In genomic region chr10:77556990-77557601, GRCh38 we compare ENCODE assay signal across 25 cellular contexts.
DNase-seq lines count a peak whose midpoint lies in the region; ATAC-seq, FAIRE-seq and TF ChIP-seq lines count a peak whose summit lies in the region.
"Had no signal": no experiment of that assay in that cellular context is flagged by ENCODE, and none has a peak within 500 bp of the region (broad histone marks: within the 10 kb centered on the region; RNA-seq: fewer than 3 reads in every experiment).

No MANE protein-coding gene starts in this region.

- no TSS peak for BruUV-seq in HepG2 (replicated peaks; lab: Mats Ljungman, UMichigan)

- H4K20me1 ChIP-seq in HepG2 (ENCODE audit: insufficient read depth, low read length) = no peaks in the 10 kb centered on the region

- H3K9me3 ChIP-seq in right lobe of liver (no peaks in the 10 kb centered on the region), HepG2 (ENCODE audit: low read length) (no peaks in the 10 kb centered on the region), breast epithelium (no peaks in the 10 kb centered on the region)
- H3K9me3 ChIP-seq: adrenal gland, MG63, upper lobe of right lung had no signal

- H3K4me1 ChIP-seq in right lobe of liver (peaks cover 0 to 63% (median 16%) of the 10 kb centered on the region in 4 donors), HepG2 (ENCODE audit: insufficient read depth, low read length) (no peaks in the 10 kb centered on the region), rectal smooth muscle tissue (ENCODE audit: control insufficient read depth, insufficient read depth, low read length) (peaks cover 21% of the 10 kb centered on the region), breast epithelium (no peaks in the 10 kb centered on the region)

- no peak for DNase-seq in right lobe of liver
- no peak for DNase-seq in HepG2 (ENCODE audit: low spot score)
- no peak for DNase-seq in bronchial epithelial cell (ENCODE audit: low read depth)
- DNase-seq in breast epithelium (ENCODE audit: low spot score in 2 of 2) = no peak
- DNase-seq in GF-D8 (lab: John Stamatoyannopoulos, UW) = no peak
- DNase-seq: ACHN; activated CD4-positive, alpha-beta T cell treated with anti-CD3 and anti-CD28 coated beads for 48 hours; activated naive CD4-positive, alpha-beta T cell treated with Interleukin-2 at 50 U/mL for 16 hours; activated T-cell treated with anti-CD3 and anti-CD28 coated beads, Interleukin-2, amount 50 U/mL, for 48 hours; adrenal gland; C1 segment of cervical spinal cord; HFFc6; MG63; natural killer cell; NCI-H2171; NCI-H526; upper lobe of right lung had no signal

- TF ChIP-seq POLR2A in right lobe of liver (IDR thresholded peaks at IDR 0.05) = no peak
- TF ChIP-seq POLR2A in HepG2 (IDR thresholded peaks at IDR 0.05; ENCODE audit: insufficient read depth in 1 of 2, low read depth in 2 of 2, low read length in 2 of 2) = no peak
- TF ChIP-seq POLR2A in breast epithelium (IDR thresholded peaks at IDR 0.05) = no peak

- TF ChIP-seq EP300 in HepG2 (IDR thresholded peaks at IDR 0.05; ENCODE audit: low read depth in 2 of 2, low read length in 2 of 2) = no peak
- no peak for TF ChIP-seq EP300 in HepG2 (CRISPR knock-in tag; IDR thresholded peaks at IDR 0.05; ENCODE audit: borderline replicate concordance)

- H3K27me3 ChIP-seq in right lobe of liver = no peaks in the 10 kb centered on the region
- H3K27me3 ChIP-seq in HepG2 (ENCODE audit: control insufficient read depth in 1 of 2, insufficient read depth in 2 of 2, low read length in 2 of 2) = 0 out of 5 replicates have a peak, but pooled peaks cover 0 to 5% of the 10 kb centered on the region in 2 experiments
- H3K27me3 ChIP-seq in bronchial epithelial cell (ENCODE audit: control insufficient read depth, insufficient read depth, low read length) = no peaks in the 10 kb centered on the region
- no peaks in the 10 kb centered on the region for H3K27me3 ChIP-seq in rectal smooth muscle tissue (ENCODE audit: control insufficient read depth, insufficient read depth, low read length)
- H3K27me3 ChIP-seq in breast epithelium = no peaks in the 10 kb centered on the region
- H3K27me3 ChIP-seq: adrenal gland, MG63, upper lobe of right lung had no signal

- POLR2A ChIA-PET in HepG2 (lab: Yijun Ruan, JAX) = no interaction called here

- TF ChIP-seq CTCF in right lobe of liver (IDR thresholded peaks at IDR 0.05) (no peak), HepG2 (CRISPR knock-in tag; IDR thresholded peaks at IDR 0.05) (no peak), bronchial epithelial cell (IDR thresholded peaks at IDR 0.05; ENCODE audit: insufficient read depth, low read length, severe bottlenecking) (no peak), breast epithelium (IDR thresholded peaks at IDR 0.05) (no peak)

- H3K4me2 ChIP-seq in HepG2 (ENCODE audit: low read depth, low read length) = no peak overlapping the region

- H3K27ac ChIP-seq in right lobe of liver (peak overlapping the region in 2 of 3 donors; percentile 45 to 90), HepG2 (ENCODE audit: extremely low read length, insufficient read depth, low read length) (no peak overlapping the region), rectal smooth muscle tissue (ENCODE audit: low read depth, low read length) (peak overlapping the region; percentile 29), breast epithelium (no peak overlapping the region)
- H3K27ac ChIP-seq: VCaP had no signal

- H3K36me3 ChIP-seq in right lobe of liver (no peaks in the 10 kb centered on the region), HepG2 (replicated peaks in 1 of 2; ENCODE audit: control insufficient read depth in 1 of 2, insufficient read depth in 2 of 2, low read length in 2 of 2) (no peaks in the 10 kb centered on the region), bronchial epithelial cell (ENCODE audit: control insufficient read depth, insufficient read depth, low read length) (no peaks in the 10 kb centered on the region), rectal smooth muscle tissue (ENCODE audit: control insufficient read depth, insufficient read depth, low read length) (no peaks in the 10 kb centered on the region), breast epithelium (no peaks in the 10 kb centered on the region)
- H3K36me3 ChIP-seq: adrenal gland, upper lobe of right lung had no signal

- CTCF ChIA-PET in HepG2 (lab: Yijun Ruan, JAX; ENCODE audit: low intra/inter-chr PET ratio, low total read pairs) = no interaction called here

- FAIRE-seq in HepG2 (lab: Jason Lieb, UNC) = no peak
- peak; percentile 28 for FAIRE-seq in bronchial epithelial cell (lab: Jason Lieb, UNC)
- FAIRE-seq: frontal cortex, islet of Langerhans had no signal

- H3K9ac ChIP-seq in HepG2 (ENCODE audit: insufficient read depth, low read depth, low read length) (no peak overlapping the region), rectal smooth muscle tissue (ENCODE audit: low read length) (no peak overlapping the region)

- peak in 3 of 4 donors; percentile 2 to 21 (median 18) for ATAC-seq in right lobe of liver
- ATAC-seq in HepG2 = no peak
- ATAC-seq in HG02678 (IDR thresholded peaks at IDR 0.05; ENCODE audit: unreplicated experiment) = no peak
- no peak for ATAC-seq in HG03469 (IDR thresholded peaks at IDR 0.05; ENCODE audit: unreplicated experiment)
- ATAC-seq: esophagus mucosa, natural killer cell, upper lobe of right lung had no signal

- H3K4me3 ChIP-seq in right lobe of liver (no peak overlapping the region), HepG2 (replicated peaks in 1 of 3; ENCODE audit: insufficient read depth in 1 of 3, low read depth in 2 of 3, low read length in 3 of 3) (no peak overlapping the region), bronchial epithelial cell (ENCODE audit: low read depth, low read length) (no peak overlapping the region), rectal smooth muscle tissue (ENCODE audit: low read length) (no peak overlapping the region), breast epithelium (no peak overlapping the region)
- H3K4me3 ChIP-seq: adrenal gland, coronary artery, MG63, upper lobe of right lung had no signal

- no peaks in the 10 kb centered on the region for H3K79me2 ChIP-seq in HepG2 (ENCODE audit: insufficient read depth, low read length)

- intact Hi-C loops in right lobe of liver (cut with DNase I) (no loop called here), HepG2 (cut with micrococcal nuclease; ENCODE audit: unreplicated experiment) (no loop called here), breast epithelium (cut with DNase I; ENCODE audit: low total_unique reads) (no loop called here)

- TF ChIP-seq RAD21 in HepG2 (CRISPR knock-in tag; IDR thresholded peaks at IDR 0.05) = no peak

- in situ Hi-C loops in HepG2 (cut with HindIII; ENCODE audit: extremely low pct_ligation_motif_present, low pct_unique_long_range_greater_than_20kb) = no loop called here

- H2AFZ ChIP-seq in HepG2 (ENCODE audit: low read length) = no peak overlapping the region

- WGBS in right lobe of liver (ENCODE audit: insufficient coverage, low coverage, low lambda C conversion rate, missing lambda C conversion rate) = 89% methylated on average over 1 of the region's 1 CpG
- WGBS in HepG2 (ENCODE audit: low lambda C conversion rate) = 0% methylated on average over 1 of the region's 1 CpG

TF ChIP-seq in HepG2, 621 proteins besides CTCF, POLR2A, EP300 and RAD21:
- no peak for TF ChIP-seq ZNF629 (CRISPR knock-in tag; conservative IDR thresholded peaks at IDR 0.05)
- TF ChIP-seq ZNF607 (CRISPR knock-in tag; IDR thresholded peaks at IDR 0.05; ENCODE audit: borderline replicate concordance) = no peak
- TF ChIP-seq FOXO4 (CRISPR knock-in tag; conservative IDR thresholded peaks at IDR 0.05) = no peak
- TF ChIP-seq IKZF1 (IDR thresholded peaks at IDR 0.05) = no peak
- TF ChIP-seq MAFK (conservative IDR thresholded peaks at IDR 0.05 in 1 of 2, IDR thresholded peaks at IDR 0.05 in 1 of 2; ENCODE audit: low read length in 2 of 2) = no peak
- TF ChIP-seq HIVEP1 (CRISPR knock-in tag; IDR thresholded peaks at IDR 0.05) = no peak
- no peak for TF ChIP-seq ZBTB39 (CRISPR knock-in tag; IDR thresholded peaks at IDR 0.05)
- TF ChIP-seq NFE2L2 (IDR thresholded peaks at IDR 0.05; ENCODE audit: low read length) = no peak
TF ChIP-seq in HepG2: peak in this region for 0.

Comparison
In these comparisons a context has a peak if more than half of its experiments do, and no peak if none do; other contexts are left out.
1. ATAC-seq: peak in right lobe of liver (3 of 4); none in HepG2 (single experiment), HG02678 (single experiment) and HG03469 (single experiment).
2. H3K27ac ChIP-seq: peak in right lobe of liver (2 of 3) and rectal smooth muscle tissue (single experiment); none in HepG2 (single experiment) and breast epithelium (0 of 2).